8 cellular contexts compared by ENCODE assay signal in genomic region chr20:36951198-36951976, GRCh38. TPM values are rescaled to one million over a fixed set of nuclear protein-coding genes. Genes with fewer than 3 reads are reported as not detected.
DNase-seq lines count a peak whose midpoint lies in the region; ATAC-seq and TF ChIP-seq lines count a peak whose summit lies in the region.

Gene SAMHD1, minus strand, starts transcription at chr20:36951708. Its CDS starts 65 bp downstream, at chr20:36951643.

- DNase-seq in DMS153 (lab: John Stamatoyannopoulos, UW), result peak; percentile 98
- DNase-seq in PC-9, result peak; percentile 96 to 99
- DNase-seq in activated T-cell treated with anti-CD3 and anti-CD28 coated beads, Interleukin-2, amount 50 U/mL, for 24 hours, result peak; percentile 93
- peak; percentile 73 for DNase-seq in stimulated activated CD8-positive, alpha-beta memory T cell treated with anti-CD3 and anti-CD28 coated beads, Interleukin-7, amount 100 ng/mL, for 24 hours (ENCODE audit: low read depth)

- H3K9me3 Mint-ChIP-seq in IgD-negative memory B cell, result no peaks in the 10 kb centered on the region
- no peaks in the 10 kb centered on the region for H3K9me3 Mint-ChIP-seq in activated T-cell treated with anti-CD3 and anti-CD28 coated beads, Interleukin-2, amount 50 U/mL, for 24 hours

- ATAC-seq in GM21529 (IDR thresholded peaks at IDR 0.05; ENCODE audit: unreplicated experiment), result peak; percentile 88

- H3K27ac ChIP-seq in PC-9 (no peak within 1 kb of the TSS; the same call in 1 of the 2 replicates), esophagus (ENCODE audit: low read depth in 2 of 2, low read length in 1 of 2) (peak within 1 kb of the TSS; percentile 85 to 86), muscle layer of colon (ENCODE audit: low read depth, low read length) (peak within 1 kb of the TSS; percentile 69)

- no peaks in the 10 kb centered on the region for H3K9me2 ChIP-seq in PC-9 (ENCODE audit: insufficient read depth)

- no TSS peak for BruUV-seq in PC-9 (replicated peaks; lab: Mats Ljungman, UMichigan)

- 0% methylated on average over 64 to 66 of the region's 66 CpGs for WGBS in esophagus, 2 donors

- H3K4me1 ChIP-seq in PC-9 (replicated peaks; ENCODE audit: insufficient read depth) (peaks cover 7% of the 10 kb centered on the region), esophagus (ENCODE audit: control insufficient read depth in 2 of 2, insufficient read depth in 2 of 2, low read length in 1 of 2) (peaks cover 4 to 7% of the 10 kb centered on the region in 2 donors), muscle layer of colon (ENCODE audit: insufficient read depth, low read length) (peaks cover 16% of the 10 kb centered on the region)

- POLR2A ChIA-PET in PC-9 (lab: Charles Lee; ENCODE audit: unreplicated experiment), result no interaction called here

- TF ChIP-seq CTCF in PC-9 (conservative IDR thresholded peaks at IDR 0.05), result no peak

- H3K36me3 Mint-ChIP-seq in IgD-negative memory B cell, result no peaks in the 10 kb centered on the region
- peaks cover 24% of the 10 kb centered on the region for H3K36me3 Mint-ChIP-seq in activated T-cell treated with anti-CD3 and anti-CD28 coated beads, Interleukin-2, amount 50 U/mL, for 24 hours (ENCODE audit: low read depth)

- peak within 1 kb of the TSS; percentile 91 for H2AFZ ChIP-seq in PC-9

- intact Hi-C loops in PC-9 (cut with micrococcal nuclease; ENCODE audit: unreplicated experiment), result no loop called here

- peak within 1 kb of the TSS; percentile 73 to 90 (median 90) for H3K27ac Mint-ChIP-seq in IgD-negative memory B cell
- peak within 1 kb of the TSS; percentile 97 for H3K27ac Mint-ChIP-seq in activated T-cell treated with anti-CD3 and anti-CD28 coated beads, Interleukin-2, amount 50 U/mL, for 24 hours

- no peaks in the 10 kb centered on the region for H4K20me1 ChIP-seq in PC-9 (ENCODE audit: insufficient read depth)

- peaks cover 18 to 22% (median 18%) of the 10 kb centered on the region in 3 donors for H3K4me1 Mint-ChIP-seq in IgD-negative memory B cell
- peaks cover 54% of the 10 kb centered on the region for H3K4me1 Mint-ChIP-seq in activated T-cell treated with anti-CD3 and anti-CD28 coated beads, Interleukin-2, amount 50 U/mL, for 24 hours (ENCODE audit: low read depth)

- H3K4me3 Mint-ChIP-seq in IgD-negative memory B cell, result peak within 1 kb of the TSS; percentile 96 to 99 (median 97)
- peak within 1 kb of the TSS; percentile 99 for H3K4me3 Mint-ChIP-seq in activated T-cell treated with anti-CD3 and anti-CD28 coated beads, Interleukin-2, amount 50 U/mL, for 24 hours

- H3K4me3 ChIP-seq in PC-9 (peak within 1 kb of the TSS; percentile 82), esophagus (ENCODE audit: low read depth in 1 of 2, low read length in 2 of 2) (peak within 1 kb of the TSS; percentile 73 to 80), muscle layer of colon (ENCODE audit: low read depth in 1 of 2, low read length in 2 of 2) (peak within 1 kb of the TSS; percentile 78 to 98)

- CTCF ChIA-PET in PC-9 (lab: Charles Lee), result no interaction called here

- peak within 1 kb of the TSS; percentile 74 for H3K9ac ChIP-seq in muscle layer of colon (ENCODE audit: low read length)

- H3K36me3 ChIP-seq in PC-9 (ENCODE audit: low read depth) (no peaks in the 10 kb centered on the region), esophagus (ENCODE audit: control insufficient read depth in 2 of 2, insufficient read depth in 2 of 2, low read length in 1 of 2) (no peaks in the 10 kb centered on the region), muscle layer of colon (ENCODE audit: insufficient read depth, low read length) (no peaks in the 10 kb centered on the region)

- no peaks in the 10 kb centered on the region for H3F3A ChIP-seq in PC-9 (ENCODE audit: insufficient read depth, low read depth)

- peak within 1 kb of the TSS; percentile 83 for H3K4me2 ChIP-seq in PC-9

- H3K9me3 ChIP-seq in PC-9 (ENCODE audit: insufficient read depth, low read depth) (no peaks in the 10 kb centered on the region), esophagus (ENCODE audit: control insufficient read depth in 2 of 2, insufficient read depth in 1 of 2, low read depth in 1 of 2, low read length in 1 of 2) (no peaks in the 10 kb centered on the region), muscle layer of colon (ENCODE audit: low read length) (no peaks in the 10 kb centered on the region)

- no peaks in the 10 kb centered on the region for H3K27me3 ChIP-seq in PC-9 (ENCODE audit: insufficient read depth, low read depth)
- no peaks in the 10 kb centered on the region for H3K27me3 ChIP-seq in esophagus (ENCODE audit: control insufficient read depth in 1 of 2, insufficient read depth in 2 of 2, low read length in 2 of 2)
- no peaks in the 10 kb centered on the region for H3K27me3 ChIP-seq in muscle layer of colon (ENCODE audit: control insufficient read depth in 1 of 2, insufficient read depth in 2 of 2, low read length in 2 of 2)

- H3K79me2 ChIP-seq in PC-9 (ENCODE audit: low read depth), result no peaks in the 10 kb centered on the region

- no peaks in the 10 kb centered on the region for H3K27me3 Mint-ChIP-seq in IgD-negative memory B cell
- H3K27me3 Mint-ChIP-seq in activated T-cell treated with anti-CD3 and anti-CD28 coated beads, Interleukin-2, amount 50 U/mL, for 24 hours, result no peaks in the 10 kb centered on the region

RNA-seq across cellular contexts. Expression of gene SAMHD1, which starts in this region (rescaled TPM):
- 23.2 TPM for polyA plus RNA-seq in IgD-negative memory B cell
- 14.0 and 21.2 TPM in 2 replicates for total RNA-seq in PC-9 (2021)
- 10 to 100 TPM; 25.2 to 29.2 TPM for polyA plus RNA-seq in esophagus
